Comparison of ENCODE assay signal across 8 cellular contexts in the genomic region with DNA sequence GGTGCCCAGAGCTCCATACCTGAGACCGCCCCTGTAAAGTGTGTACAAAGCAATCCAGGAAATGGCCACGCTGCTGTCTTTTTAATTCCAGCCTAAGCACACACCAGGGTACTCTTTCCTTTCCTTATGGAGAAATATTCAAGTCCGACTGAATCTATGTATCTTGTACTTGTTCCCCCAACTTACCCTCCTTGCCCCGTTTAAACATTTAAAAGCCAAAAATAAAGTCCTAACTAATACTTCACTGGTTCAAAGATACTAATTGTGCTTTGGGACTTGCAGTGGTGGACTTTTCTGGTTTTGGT. TPM values are rescaled to one million over a fixed set of nuclear protein-coding genes. Genes with fewer than 3 reads are reported as not detected.
DNase-seq lines count a peak whose midpoint lies in the region; ATAC-seq, FAIRE-seq and TF ChIP-seq lines count a peak whose summit lies in the region.

No MANE protein-coding gene starts in this region.

- DNase-seq in NCI-H2227 (lab: John Stamatoyannopoulos, UW; ENCODE audit: unreplicated experiment) = peak; percentile 14
- no peak for DNase-seq in NCI-H2227 treated with DMSO at 0.1 percent for 48 hours (lab: John Stamatoyannopoulos, UW)
- no peak for DNase-seq in kidney
- DNase-seq in NAMALWA (ENCODE audit: low spot score) = no peak
- no peak for DNase-seq in GM03348 (ENCODE audit: low spot score)

- no peak for TF ChIP-seq CTCF in kidney (IDR thresholded peaks at IDR 0.05; ENCODE audit: borderline replicate concordance, extremely low read depth, insufficient read depth)

- 21% methylated on average over 4 of the region's 4 CpGs for WGBS in thymus

- H3K4me1 ChIP-seq in kidney (ENCODE audit: control insufficient read depth in 1 of 2, insufficient read depth in 1 of 2, low read depth in 1 of 2, low read length in 2 of 2) = no peaks in the 10 kb centered on the region
- H3K4me1 ChIP-seq in thymus (ENCODE audit: control insufficient read depth, insufficient read depth, low read length) = no peaks in the 10 kb centered on the region

- H3K9me3 ChIP-seq in kidney (ENCODE audit: control insufficient read depth in 1 of 2, low read length in 2 of 2) (no peaks in the 10 kb centered on the region), thymus (ENCODE audit: control insufficient read depth) (no peaks in the 10 kb centered on the region)

- peak overlapping the region; percentile 49 to 85 for H3K9ac ChIP-seq in kidney (ENCODE audit: low read length in 2 of 2)

- H3K4me1 Mint-ChIP-seq in activated T-helper 17 cell treated with anti-CD3 and anti-CD28 coated beads, Interleukin-2, amount 50 U/mL, for 72 hours = peaks cover 3% of the 10 kb centered on the region

- H3K27me3 ChIP-seq in thymus (ENCODE audit: control insufficient read depth, insufficient read depth) = no peaks in the 10 kb centered on the region

- H3K36me3 ChIP-seq in kidney (ENCODE audit: control insufficient read depth in 1 of 2, insufficient read depth in 2 of 2, low read length in 2 of 2) = no peaks in the 10 kb centered on the region
- H3K36me3 ChIP-seq in thymus (ENCODE audit: control insufficient read depth, insufficient read depth) = no peaks in the 10 kb centered on the region

- H3K27ac Mint-ChIP-seq in activated T-helper 17 cell treated with anti-CD3 and anti-CD28 coated beads, Interleukin-2, amount 50 U/mL, for 72 hours = peak overlapping the region; percentile 88

- H3K36me3 Mint-ChIP-seq in activated T-helper 17 cell treated with anti-CD3 and anti-CD28 coated beads, Interleukin-2, amount 50 U/mL, for 72 hours (ENCODE audit: low read depth) = no peaks in the 10 kb centered on the region

- H3K4me3 Mint-ChIP-seq in activated T-helper 17 cell treated with anti-CD3 and anti-CD28 coated beads, Interleukin-2, amount 50 U/mL, for 72 hours = peak overlapping the region; percentile 90

- H3K9me3 Mint-ChIP-seq in activated T-helper 17 cell treated with anti-CD3 and anti-CD28 coated beads, Interleukin-2, amount 50 U/mL, for 72 hours = no peaks in the 10 kb centered on the region

- no peak for FAIRE-seq in kidney (lab: Jason Lieb, UNC)

- H3K4me3 ChIP-seq in kidney (ENCODE audit: low read length in 2 of 2) = peak overlapping the region; percentile 71 to 75
- peak overlapping the region; percentile 77 for H3K4me3 ChIP-seq in thymus (ENCODE audit: low read length)

- intact Hi-C loops in kidney (cut with DNase I) = no loop called here

- H3K27ac ChIP-seq in kidney (ENCODE audit: low read depth in 2 of 2, low read length in 2 of 2) (peak overlapping the region; percentile 29 to 82), thymus (ENCODE audit: low read depth) (peak overlapping the region; percentile 80)

- H3K27me3 Mint-ChIP-seq in activated T-helper 17 cell treated with anti-CD3 and anti-CD28 coated beads, Interleukin-2, amount 50 U/mL, for 72 hours = no peaks in the 10 kb centered on the region

- ATAC-seq in HG03159 (IDR thresholded peaks at IDR 0.05; ENCODE audit: unreplicated experiment) = peak; percentile 24
- no peak for ATAC-seq in activated T-helper 17 cell treated with anti-CD3 and anti-CD28 coated beads, Interleukin-2, amount 50 U/mL, for 72 hours (replicated peaks)

RNA-seq across cellular contexts. Expression of a gene that starts 0.7 kb away (rescaled TPM):
- 10 to 100 TPM in 1 of 2 donors, 1 to 10 TPM in 1; 7.9 to 10.3 TPM for total RNA-seq in activated T-helper 17 cell treated with anti-CD3 and anti-CD28 coated beads, Interleukin-2, amount 50 U/mL, for 72 hours
- total RNA-seq in kidney = 11.0 TPM
- polyA plus RNA-seq in kidney (ENCODE audit: insufficient read depth, low read depth, low replicate concordance) (4.4 TPM), thymus (5.1 TPM)

RNA-seq across cellular contexts. Expression of a gene that starts 40.0 kb away (rescaled TPM):
- total RNA-seq in activated T-helper 17 cell treated with anti-CD3 and anti-CD28 coated beads, Interleukin-2, amount 50 U/mL, for 72 hours = not detected
- total RNA-seq in kidney = not detected
- polyA plus RNA-seq in kidney (ENCODE audit: insufficient read depth, low read depth, low replicate concordance) (not detected), thymus (0.05 TPM)
